Comparison of ENCODE assay signal across 8 cellular contexts in the genomic region with DNA sequence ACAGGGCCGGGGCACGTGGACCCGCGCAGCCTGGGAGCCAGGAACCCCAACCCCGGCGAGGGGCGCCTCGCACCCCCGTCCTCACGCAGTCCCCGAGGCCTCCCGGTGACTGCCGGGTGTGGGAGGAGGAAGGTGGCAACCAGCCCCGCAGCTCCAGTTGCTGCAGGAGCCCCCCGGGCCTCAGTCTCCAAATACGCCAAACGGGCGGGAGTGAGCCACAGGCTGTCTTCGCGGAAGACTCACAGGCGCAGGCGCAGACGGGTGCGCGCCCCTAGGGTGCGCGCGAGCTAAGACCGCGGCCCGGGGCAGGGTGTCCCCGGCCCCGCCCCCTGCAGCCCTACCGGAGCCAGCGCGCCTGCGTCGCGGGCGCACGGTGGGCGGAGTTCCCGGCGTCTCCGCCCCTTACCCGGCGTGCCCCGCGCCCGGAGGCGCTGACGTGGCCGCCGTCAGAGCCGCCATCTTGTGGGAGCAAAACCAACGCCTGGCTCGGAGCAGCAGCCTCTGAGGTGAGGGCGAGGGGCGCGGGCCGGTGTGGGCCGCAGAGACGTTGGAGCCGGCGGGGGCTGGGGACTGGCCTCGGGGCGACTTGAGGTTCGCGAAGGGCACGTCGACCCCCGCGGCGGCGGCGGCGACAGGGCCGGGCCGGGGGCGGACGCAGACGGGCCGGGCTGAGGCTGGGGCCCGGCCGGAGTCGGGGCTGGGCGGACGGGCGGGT. TPM values are rescaled to one million over a fixed set of nuclear protein-coding genes. Genes with fewer than 3 reads are reported as not detected.
DNase-seq lines count a peak whose midpoint lies in the region; ATAC-seq, FAIRE-seq and TF ChIP-seq lines count a peak whose summit lies in the region.

Gene ARF1, plus strand, starts transcription at position 449 of the 715 bp plus-strand sequence. CDS start 14,407 bp downstream, outside the sequence.

- H3K27ac Mint-ChIP-seq in activated T-helper 2 cell treated with anti-CD3 and anti-CD28 coated beads, Interferon-gamma antibody, Interleukin-2, Interleukin-4, amounts not matched to agents 10 μg/mL and 5 μg/mL and 100 μg/mL, durations not matched to agents 14 hours and 24 hours and 36 hours = peak within 1 kb of the TSS; percentile 92
- peak within 1 kb of the TSS; percentile 97 to 99 (median 99) for H3K27ac Mint-ChIP-seq in nephron

- H3K4me1 ChIP-seq in Loucy (ENCODE audit: insufficient read depth, low read length, poor library complexity, severe bottlenecking) (peaks cover 43% of the 10 kb centered on the region), RWPE2 (ENCODE audit: insufficient read depth, poor library complexity, severe bottlenecking) (peaks cover 30% of the 10 kb centered on the region)

- H3K9me3 ChIP-seq in Loucy (ENCODE audit: insufficient read depth, low read depth, low read length) = no peaks in the 10 kb centered on the region
- H3K9me3 ChIP-seq in RWPE2 (ENCODE audit: severe bottlenecking) = no peaks in the 10 kb centered on the region

- peaks cover 51% of the 10 kb centered on the region for H4K20me1 ChIP-seq in Loucy (ENCODE audit: insufficient read depth, low read length, poor library complexity, severe bottlenecking)

- H3K27ac ChIP-seq in RWPE2 (ENCODE audit: poor library complexity, severe bottlenecking) = peak within 1 kb of the TSS; percentile 73

- peak within 1 kb of the TSS; percentile 89 for H3K4me3 Mint-ChIP-seq in activated T-helper 2 cell treated with anti-CD3 and anti-CD28 coated beads, Interferon-gamma antibody, Interleukin-2, Interleukin-4, amounts not matched to agents 10 μg/mL and 5 μg/mL and 100 μg/mL, durations not matched to agents 14 hours and 24 hours and 36 hours (ENCODE audit: low read depth)
- H3K4me3 Mint-ChIP-seq in nephron = peak within 1 kb of the TSS; percentile 98 to 99 (median 98)

- H3K4me1 Mint-ChIP-seq in activated T-helper 2 cell treated with anti-CD3 and anti-CD28 coated beads, Interferon-gamma antibody, Interleukin-2, Interleukin-4, amounts not matched to agents 10 μg/mL and 5 μg/mL and 100 μg/mL, durations not matched to agents 14 hours and 24 hours and 36 hours (ENCODE audit: low read depth) = peaks cover 43% of the 10 kb centered on the region
- H3K4me1 Mint-ChIP-seq in nephron = peaks cover 41% of the 10 kb centered on the region

- intact Hi-C loops in activated T-helper 2 cell treated with anti-CD3 and anti-CD28 coated beads, Interferon-gamma antibody, Interleukin-2, Interleukin-4, amounts not matched to agents 10 μg/mL and 5 μg/mL and 100 μg/mL, durations not matched to agents 14 hours and 24 hours and 36 hours (cut with micrococcal nuclease) = loop anchor here (1.0 to 10.0 kb wide), 6 partner anchors 21 to 375 kb away; partner anchors contain the start of genes C1orf35 and MRPL55

- no peaks in the 10 kb centered on the region for H3K9me3 Mint-ChIP-seq in activated T-helper 2 cell treated with anti-CD3 and anti-CD28 coated beads, Interferon-gamma antibody, Interleukin-2, Interleukin-4, amounts not matched to agents 10 μg/mL and 5 μg/mL and 100 μg/mL, durations not matched to agents 14 hours and 24 hours and 36 hours
- no peaks in the 10 kb centered on the region for H3K9me3 Mint-ChIP-seq in nephron

- H3K36me3 ChIP-seq in Loucy (ENCODE audit: insufficient read depth, low read length) = no peaks in the 10 kb centered on the region
- H3K36me3 ChIP-seq in RWPE2 (ENCODE audit: low read depth) = peaks cover 17% of the 10 kb centered on the region

- FAIRE-seq in H54 (lab: Jason Lieb, UNC) = no peak

- ATAC-seq in RWPE2 (ENCODE audit: low read depth) = peak; percentile 67
- ATAC-seq in stimulated activated naive CD8-positive, alpha-beta T cell treated with anti-CD3 and anti-CD28 coated beads, Interleukin-15, Interleukin-2, amounts not matched to agents 100 U/mL and 50 U/mL, for 24 hours = peak; percentile 81

- peak within 1 kb of the TSS; percentile 96 for H3K9ac ChIP-seq in Loucy (ENCODE audit: low read depth, low read length, poor library complexity, severe bottlenecking)

- DNase-seq in EH (ENCODE audit: low read depth) = peak; percentile 90
- peak; percentile 96 for DNase-seq in H54 (ENCODE audit: insufficient read length, low spot score)
- DNase-seq in RWPE2 (ENCODE audit: low spot score) = no peak
- peak; percentile 89 for DNase-seq in activated T-helper 2 cell treated with anti-CD3 and anti-CD28 coated beads, Interferon-gamma antibody, Interleukin-2, Interleukin-4, amounts not matched to agents 10 μg/mL and 5 μg/mL and 100 μg/mL, durations not matched to agents 14 hours and 24 hours and 36 hours (ENCODE audit: low spot score)
- DNase-seq in fibroblast of peridontal ligament (ENCODE audit: extremely low read depth) = peak; percentile 89
- DNase-seq in stimulated activated naive CD8-positive, alpha-beta T cell treated with anti-CD3 and anti-CD28 coated beads, Interleukin-15, Interleukin-2, amounts not matched to agents 100 U/mL and 50 U/mL, for 24 hours = peak; percentile 94

- H3K36me3 Mint-ChIP-seq in activated T-helper 2 cell treated with anti-CD3 and anti-CD28 coated beads, Interferon-gamma antibody, Interleukin-2, Interleukin-4, amounts not matched to agents 10 μg/mL and 5 μg/mL and 100 μg/mL, durations not matched to agents 14 hours and 24 hours and 36 hours (ENCODE audit: low read depth) = peaks cover 33% of the 10 kb centered on the region
- H3K36me3 Mint-ChIP-seq in nephron (ENCODE audit: low read depth) = peaks cover 5% of the 10 kb centered on the region

- peak within 1 kb of the TSS; percentile 93 for H2AFZ ChIP-seq in Loucy (ENCODE audit: low read length)

- peaks cover 75% of the 10 kb centered on the region for H3K79me2 ChIP-seq in Loucy (ENCODE audit: insufficient read depth, low read length)

- peak; percentile 72 for TF ChIP-seq POLR2A in H54 (IDR thresholded peaks at IDR 0.05; ENCODE audit: low read depth, low read length)

- no peaks in the 10 kb centered on the region for H3K9me2 ChIP-seq in Loucy (replicated peaks; ENCODE audit: low read depth, low read length)

- TF ChIP-seq CTCF in Loucy (conservative IDR thresholded peaks at IDR 0.05; ENCODE audit: low read length) (no peak), RWPE2 (IDR thresholded peaks at IDR 0.05; ENCODE audit: poor library complexity, severe bottlenecking) (no peak), nephron (IDR thresholded peaks at IDR 0.05; ENCODE audit: unreplicated experiment in 3 of 3) (no peak)

- no peaks in the 10 kb centered on the region for H3K27me3 Mint-ChIP-seq in activated T-helper 2 cell treated with anti-CD3 and anti-CD28 coated beads, Interferon-gamma antibody, Interleukin-2, Interleukin-4, amounts not matched to agents 10 μg/mL and 5 μg/mL and 100 μg/mL, durations not matched to agents 14 hours and 24 hours and 36 hours (ENCODE audit: low read depth)
- no peaks in the 10 kb centered on the region for H3K27me3 Mint-ChIP-seq in nephron (ENCODE audit: low read depth)

- peaks cover 6% of the 10 kb centered on the region for H3K27me3 ChIP-seq in Loucy (ENCODE audit: insufficient read depth, low read length, poor library complexity, severe bottlenecking)
- H3K27me3 ChIP-seq in RWPE2 (ENCODE audit: insufficient read depth, poor library complexity, severe bottlenecking) = no peaks in the 10 kb centered on the region

- H3K4me2 ChIP-seq in Loucy (ENCODE audit: low read depth, low read length, poor library complexity, severe bottlenecking) = peak within 1 kb of the TSS; percentile 88

- H3F3A ChIP-seq in Loucy (ENCODE audit: low read depth) = no peaks in the 10 kb centered on the region

- H3K4me3 ChIP-seq in Loucy (ENCODE audit: low read length, poor library complexity, severe bottlenecking) = peak within 1 kb of the TSS; percentile 81
- H3K4me3 ChIP-seq in RWPE2 (ENCODE audit: severe bottlenecking) = peak within 1 kb of the TSS; percentile 88

RNA-seq across cellular contexts. Expression of gene ARF1, which starts in this region (rescaled TPM):
- 409 and 410 TPM in 2 replicates for total RNA-seq in activated T-helper 2 cell treated with anti-CD3 and anti-CD28 coated beads, Interferon-gamma antibody, Interleukin-2, Interleukin-4, amounts not matched to agents 10 μg/mL and 5 μg/mL and 100 μg/mL, durations not matched to agents 14 hours and 24 hours and 36 hours
